21 cellular contexts compared by ENCODE assay signal in genomic region chr11:45853616-45854219, GRCh38. TPM values are rescaled to one million over a fixed set of nuclear protein-coding genes. Genes with fewer than 3 reads are reported as not detected.
DNase-seq lines count a peak whose midpoint lies in the region; ATAC-seq, FAIRE-seq and TF ChIP-seq lines count a peak whose summit lies in the region.
"Had no signal": no experiment of that assay in that cellular context is flagged by ENCODE, and none has a peak within 500 bp of the region (broad histone marks: within the 10 kb centered on the region; RNA-seq: fewer than 3 reads in every experiment).

No MANE protein-coding gene starts in this region.

- no peak for TF ChIP-seq EP300 in HepG2 (IDR thresholded peaks at IDR 0.05; ENCODE audit: low read depth in 2 of 2, low read length in 2 of 2)
- TF ChIP-seq EP300 in HepG2 (CRISPR knock-in tag; IDR thresholded peaks at IDR 0.05; ENCODE audit: borderline replicate concordance) = no peak
- TF ChIP-seq EP300 in transverse colon (IDR thresholded peaks at IDR 0.05; ENCODE audit: low read depth) = no peak

- H3K9me3 ChIP-seq in liver (ENCODE audit: control insufficient read depth in 4 of 4, low read length in 3 of 4) (no peaks in the 10 kb centered on the region), HepG2 (ENCODE audit: low read length) (no peaks in the 10 kb centered on the region), psoas muscle (no peaks in the 10 kb centered on the region), transverse colon (no peaks in the 10 kb centered on the region), upper lobe of right lung (no peaks in the 10 kb centered on the region)
- H3K9me3 ChIP-seq: BLaER1, upper lobe of left lung had no signal

- no peak for FAIRE-seq in HepG2 (lab: Jason Lieb, UNC)
- FAIRE-seq: TTC549 had no signal

- TF ChIP-seq CTCF in liver (IDR thresholded peaks at IDR 0.05; ENCODE audit: low read depth, low read length, missing input control) (no peak), HepG2 (CRISPR knock-in tag; IDR thresholded peaks at IDR 0.05) (no peak), psoas muscle (IDR thresholded peaks at IDR 0.05) (no peak), transverse colon (IDR thresholded peaks at IDR 0.05) (no peak), upper lobe of right lung (IDR thresholded peaks at IDR 0.05) (no peak)

- DNase-seq in HepG2 (ENCODE audit: low spot score) = no peak
- DNase-seq in left ventricle myocardium superior = peak; percentile 83
- peak; percentile 41 to 65 for DNase-seq in psoas muscle
- DNase-seq in transverse colon = no peak
- DNase-seq in LoVo (ENCODE audit: low spot score) = no peak
- no peak for DNase-seq in upper lobe of right lung
- DNase-seq: 8988T; activated CD4-positive, alpha-beta T cell treated with anti-CD3 and anti-CD28 coated beads, Interleukin-2, amount 50 U/mL, for 48 hours; activated naive CD4-positive, alpha-beta T cell treated with anti-CD3 and anti-CD28 coated beads for 36 hours; GF-D8; glutamatergic neuron; stimulated activated CD4-positive, alpha-beta T cell treated with anti-CD3 and anti-CD28 coated beads, Interleukin-4, amount 100 ng/mL, for 24 hours; stimulated activated CD8-positive, alpha-beta memory T cell treated with anti-CD3 and anti-CD28 coated beads, Interleukin-4, amount 100 ng/mL, for 48 hours; upper lobe of left lung had no signal

- POLR2A ChIA-PET in HepG2 (lab: Yijun Ruan, JAX) = no interaction called here

- peaks cover 45% of the 10 kb centered on the region for H3K79me2 ChIP-seq in HepG2 (ENCODE audit: insufficient read depth, low read length)

- H3K4me3 ChIP-seq in liver (ENCODE audit: low read depth in 1 of 3, low read length in 3 of 3) (no peak overlapping the region), HepG2 (replicated peaks in 1 of 3; ENCODE audit: insufficient read depth in 1 of 3, low read depth in 2 of 3, low read length in 3 of 3) (no peak overlapping the region), psoas muscle (no peak overlapping the region), transverse colon (no peak overlapping the region), upper lobe of right lung (no peak overlapping the region)
- H3K4me3 ChIP-seq: BLaER1, upper lobe of left lung had no signal

- intact Hi-C loops in HepG2 (cut with micrococcal nuclease; ENCODE audit: unreplicated experiment) = no loop called here
- intact Hi-C loops in left ventricle myocardium superior (cut with micrococcal nuclease) = no loop called here
- intact Hi-C loops in psoas muscle (cut with DNase I) = no loop called here
- intact Hi-C loops in transverse colon (cut with DNase I; ENCODE audit: low total_unique reads) = no loop called here
- intact Hi-C loops in upper lobe of right lung (cut with DNase I) = no loop called here

- H3K4me1 ChIP-seq in liver (ENCODE audit: control insufficient read depth in 4 of 4, insufficient read depth in 4 of 4, low read length in 3 of 4) (peaks cover 28 to 95% (median 91%) of the 10 kb centered on the region in 4 donors), HepG2 (ENCODE audit: insufficient read depth, low read length) (peaks cover 40% of the 10 kb centered on the region), psoas muscle (peaks cover 97% of the 10 kb centered on the region), transverse colon (peaks cover 39 to 89% (median 59%) of the 10 kb centered on the region in 4 donors), upper lobe of right lung (peaks cover 94% of the 10 kb centered on the region)

- TF ChIP-seq POLR2A in HepG2 (IDR thresholded peaks at IDR 0.05; ENCODE audit: insufficient read depth in 1 of 2, low read depth in 2 of 2, low read length in 2 of 2) (no peak), transverse colon (IDR thresholded peaks at IDR 0.05) (no peak)

- H3K4me2 ChIP-seq in HepG2 (ENCODE audit: low read depth, low read length) = no peak overlapping the region
- H3K4me2 ChIP-seq: BLaER1 had no signal

- H3K27ac ChIP-seq in liver (ENCODE audit: low read depth in 1 of 2, low read length in 2 of 2) (peak overlapping the region in 1 of 2 donors; percentile 4), HepG2 (ENCODE audit: extremely low read length, insufficient read depth, low read length) (no peak overlapping the region), psoas muscle (peak overlapping the region; percentile 96), transverse colon (peak overlapping the region; percentile 76 to 89 (median 83)), upper lobe of right lung (no peak overlapping the region)
- H3K27ac ChIP-seq: BLaER1, HL-60 had no signal

- 41% methylated on average over 5 of the region's 5 CpGs for WGBS in liver
- 94% methylated on average over 5 of the region's 5 CpGs for WGBS in HepG2 (ENCODE audit: low lambda C conversion rate)
- WGBS in psoas muscle, 3 donors = 33 to 55% (median 35%) methylated on average over 5 of the region's 5 CpGs
- 84 to 100% methylated on average over 2 to 5 of the region's 5 CpGs for WGBS in transverse colon (ENCODE audit: low coverage in 1 of 2), 2 donors

- TF ChIP-seq RAD21 in liver (IDR thresholded peaks at IDR 0.05) (no peak), HepG2 (CRISPR knock-in tag; IDR thresholded peaks at IDR 0.05) (no peak)

- H3K9ac ChIP-seq in liver (ENCODE audit: low read depth in 1 of 2, low read length in 2 of 2) (no peak overlapping the region), HepG2 (ENCODE audit: insufficient read depth, low read depth, low read length) (no peak overlapping the region)
- H3K9ac ChIP-seq: BLaER1 had no signal

- no peak overlapping the region for H2AFZ ChIP-seq in HepG2 (ENCODE audit: low read length)

- no peaks in the 10 kb centered on the region for H3K27me3 ChIP-seq in liver (ENCODE audit: control insufficient read depth in 4 of 4, insufficient read depth in 4 of 4, low read length in 3 of 4)
- H3K27me3 ChIP-seq in HepG2 (ENCODE audit: control insufficient read depth in 1 of 2, insufficient read depth in 2 of 2, low read length in 2 of 2) = no peaks in the 10 kb centered on the region
- no peaks in the 10 kb centered on the region for H3K27me3 ChIP-seq in psoas muscle (ENCODE audit: insufficient read depth in 3 of 3, low read length in 2 of 3)
- H3K27me3 ChIP-seq in transverse colon = no peaks in the 10 kb centered on the region
- no peaks in the 10 kb centered on the region for H3K27me3 ChIP-seq in upper lobe of right lung
- H3K27me3 ChIP-seq: BLaER1, upper lobe of left lung had no signal

- in situ Hi-C loops in HepG2 (cut with HindIII; ENCODE audit: extremely low pct_ligation_motif_present, low pct_unique_long_range_greater_than_20kb) (no loop called here), transverse colon (cut with MboI; ENCODE audit: low pct_ligation_motif_present in 1 of 4, low pct_unique_long_range_greater_than_20kb in 1 of 4, low sequenced_read_pairs in 3 of 4) (loop anchor here in 1 of 4 donors (10.0 kb wide), 1 partner anchor 61 kb away; the partner anchor contains the start of gene PEX16)

- CTCF ChIA-PET in HepG2 (lab: Yijun Ruan, JAX; ENCODE audit: low intra/inter-chr PET ratio, low total read pairs) = interaction anchor here (1.4 kb wide), 1 partner anchor 11 kb away, joined by 6 read pairs; no protein-coding TSS in a partner anchor

- H4K20me1 ChIP-seq in HepG2 (ENCODE audit: insufficient read depth, low read length) = peaks cover 34% of the 10 kb centered on the region

- no TSS peak for BruUV-seq in HepG2 (replicated peaks; lab: Mats Ljungman, UMichigan)

- ATAC-seq in HepG2 (no peak), left ventricle myocardium superior (peak; percentile 72), psoas muscle (peak; percentile 41 to 63 (median 49)), GM21723 (IDR thresholded peaks at IDR 0.05; ENCODE audit: unreplicated experiment) (no peak), upper lobe of right lung (no peak)
- ATAC-seq: esophagus mucosa had no signal

- H3K36me3 ChIP-seq in liver (ENCODE audit: control insufficient read depth in 4 of 4, insufficient read depth in 3 of 4, low read depth in 1 of 4, low read length in 3 of 4) (peaks cover 2 to 31% (median 21%) of the 10 kb centered on the region in 4 donors), HepG2 (replicated peaks in 1 of 2; ENCODE audit: control insufficient read depth in 1 of 2, insufficient read depth in 2 of 2, low read length in 2 of 2) (peaks cover 9 to 42% of the 10 kb centered on the region in 2 experiments), psoas muscle (ENCODE audit: insufficient read depth in 1 of 2, low read depth in 1 of 2) (peaks cover 0 to 19% of the 10 kb centered on the region in 2 donors), transverse colon (no peaks in the 10 kb centered on the region), upper lobe of right lung (peaks cover 27% of the 10 kb centered on the region)

RNA-seq across cellular contexts. Expression of gene CRY2, which starts 6.4 kb away (rescaled TPM):
- total RNA-seq in liver = 10 to 100 TPM; 16.7 to 72.9 TPM
- polyA plus RNA-seq in liver = 10 to 100 TPM; 18.2 to 47.9 TPM
- 8.8 and 12.2 TPM in 2 replicates for total RNA-seq in HepG2 (2016; rRNA removed; fragmentation: Illumina TruSeq; extraction: Trizol)
- total RNA-seq in HepG2 (2016; cell fraction: cytosol; rRNA removed; fragmentation: Illumina TruSeq; extraction: Trizol; ENCODE audit: low read depth) = 8.5 and 9.2 TPM in 2 replicates
- total RNA-seq in HepG2 (2016; cell fraction: insoluble cytoplasmic fraction; rRNA removed; fragmentation: Illumina TruSeq; extraction: Trizol) = 7.8 and 11.7 TPM in 2 replicates
- 7.7 and 7.9 TPM in 2 replicates for total RNA-seq in HepG2 (2016; cell fraction: membrane; rRNA removed; fragmentation: Illumina TruSeq; extraction: Trizol)
- 14.4 and 18.4 TPM in 2 replicates for total RNA-seq in HepG2 (2016; cell fraction: nucleus; rRNA removed; fragmentation: Illumina TruSeq; extraction: Trizol)
- 10.0 and 10.1 TPM in 2 replicates for polyA plus RNA-seq in HepG2 (2011; rRNA removed)
- 4.5 and 4.8 TPM in 2 replicates for polyA plus RNA-seq in HepG2 (2011; cell fraction: cytosol; rRNA removed)
- polyA plus RNA-seq in HepG2 (2011; cell fraction: nucleus; rRNA removed) = 42.1 and 49.3 TPM in 2 replicates
- 8.4 and 8.8 TPM in 2 replicates for polyA plus RNA-seq in HepG2 (2012)
- polyA plus RNA-seq in HepG2 (2016; cell fraction: cytosol; fragmentation: Illumina TruSeq; extraction: Trizol; ENCODE audit: low read depth) = 0.70 and 0.83 TPM in 2 replicates
- 6.0 and 7.6 TPM in 2 replicates for polyA plus RNA-seq in HepG2 (2016; cell fraction: insoluble cytoplasmic fraction; fragmentation: Illumina TruSeq; extraction: Trizol; ENCODE audit: low read depth)
- 1.9 and 2.1 TPM in 2 replicates for polyA plus RNA-seq in HepG2 (2016; cell fraction: membrane; fragmentation: Illumina TruSeq; extraction: Trizol; ENCODE audit: low read depth)
- 27.9 and 28.8 TPM in 2 replicates for polyA plus RNA-seq in HepG2 (2016; cell fraction: nucleus; fragmentation: Illumina TruSeq; extraction: Trizol; ENCODE audit: insufficient read depth, low read depth)
- polyA minus RNA-seq in HepG2 (2011; rRNA and poly(A)+ RNA removed; ENCODE audit: low replicate concordance) = 28.6 and 30.6 TPM in 2 replicates
- polyA minus RNA-seq in HepG2 (2011; cell fraction: cytosol; rRNA and poly(A)+ RNA removed) = 7.2 and 7.8 TPM in 2 replicates
- 25.4 and 26.0 TPM in 2 replicates for polyA minus RNA-seq in HepG2 (2011; cell fraction: nucleus; rRNA and poly(A)+ RNA removed)
- 90.1 TPM for total RNA-seq in left ventricle myocardium superior
- total RNA-seq in psoas muscle = 10 to 100 TPM; 28.7 to 64.5 (median 45.5) TPM
- 10 to 100 TPM; 15.4 to 30.7 (median 20.8) TPM for polyA plus RNA-seq in psoas muscle
- total RNA-seq in transverse colon = 10 to 100 TPM; 42.2 to 73.6 (median 50.2) TPM
- total RNA-seq in upper lobe of right lung = 54.2 TPM

RNA-seq across cellular contexts. Expression of gene MAPK8IP1, which starts 31.7 kb away (rescaled TPM):
- 1 to 10 TPM in 1 of 2 donors, under 1 TPM in 1; 0.89 to 1.8 TPM for total RNA-seq in liver
- 1 to 10 TPM in 1 of 2 donors, under 1 TPM in 1; 0.78 to 2.7 TPM for polyA plus RNA-seq in liver
- 3.0 and 4.2 TPM in 2 replicates for total RNA-seq in HepG2 (2016; rRNA removed; fragmentation: Illumina TruSeq; extraction: Trizol)
- 1.8 and 1.9 TPM in 2 replicates for total RNA-seq in HepG2 (2016; cell fraction: cytosol; rRNA removed; fragmentation: Illumina TruSeq; extraction: Trizol; ENCODE audit: low read depth)
- 4.1 and 4.2 TPM in 2 replicates for total RNA-seq in HepG2 (2016; cell fraction: insoluble cytoplasmic fraction; rRNA removed; fragmentation: Illumina TruSeq; extraction: Trizol)
- 4.9 and 5.4 TPM in 2 replicates for total RNA-seq in HepG2 (2016; cell fraction: membrane; rRNA removed; fragmentation: Illumina TruSeq; extraction: Trizol)
- 2.2 and 2.8 TPM in 2 replicates for total RNA-seq in HepG2 (2016; cell fraction: nucleus; rRNA removed; fragmentation: Illumina TruSeq; extraction: Trizol)
- polyA plus RNA-seq in HepG2 (2011; rRNA removed) = 2.2 and 3.1 TPM in 2 replicates
- 2.2 and 3.1 TPM in 2 replicates for polyA plus RNA-seq in HepG2 (2011; cell fraction: cytosol; rRNA removed)
- 5.3 and 6.8 TPM in 2 replicates for polyA plus RNA-seq in HepG2 (2011; cell fraction: nucleus; rRNA removed)
- 1.2 and 1.9 TPM in 2 replicates for polyA plus RNA-seq in HepG2 (2012)
- polyA plus RNA-seq in HepG2 (2016; cell fraction: cytosol; fragmentation: Illumina TruSeq; extraction: Trizol; ENCODE audit: low read depth) = 2.5 and 2.9 TPM in 2 replicates
- polyA plus RNA-seq in HepG2 (2016; cell fraction: insoluble cytoplasmic fraction; fragmentation: Illumina TruSeq; extraction: Trizol; ENCODE audit: low read depth) = 4.7 and 5.0 TPM in 2 replicates
- 5.4 and 6.2 TPM in 2 replicates for polyA plus RNA-seq in HepG2 (2016; cell fraction: membrane; fragmentation: Illumina TruSeq; extraction: Trizol; ENCODE audit: low read depth)
- 5.6 and 7.4 TPM in 2 replicates for polyA plus RNA-seq in HepG2 (2016; cell fraction: nucleus; fragmentation: Illumina TruSeq; extraction: Trizol; ENCODE audit: insufficient read depth, low read depth)
- polyA minus RNA-seq in HepG2 (2011; rRNA and poly(A)+ RNA removed; ENCODE audit: low replicate concordance) = 1.2 and 6.3 TPM in 2 replicates
- polyA minus RNA-seq in HepG2 (2011; cell fraction: cytosol; rRNA and poly(A)+ RNA removed) = 2.4 TPM in 2 replicates
- 1.2 TPM in 2 replicates for polyA minus RNA-seq in HepG2 (2011; cell fraction: nucleus; rRNA and poly(A)+ RNA removed)
- total RNA-seq in left ventricle myocardium superior = 4.4 TPM
- total RNA-seq in psoas muscle = 1 to 10 TPM; 1.3 to 2.6 (median 2.0) TPM
- under 1 TPM; 0.53 to 1.00 (median 0.82) TPM for polyA plus RNA-seq in psoas muscle
- 10 to 100 TPM in 1 of 4 donors, 1 to 10 TPM in 3; 1.9 to 11.1 (median 2.6) TPM for total RNA-seq in transverse colon
- 6.4 TPM for total RNA-seq in upper lobe of right lung

RNA-seq across cellular contexts. Expression of gene SLC35C1, which starts 48.8 kb away (rescaled TPM):
- total RNA-seq in liver = 10 to 100 TPM in 1 of 2 donors, 1 to 10 TPM in 1; 2.5 to 36.5 TPM
- 10 to 100 TPM; 55.8 to 82.0 TPM for polyA plus RNA-seq in liver
- total RNA-seq in HepG2 (2016; rRNA removed; fragmentation: Illumina TruSeq; extraction: Trizol) = 6.1 and 7.0 TPM in 2 replicates
- 2.8 and 3.3 TPM in 2 replicates for total RNA-seq in HepG2 (2016; cell fraction: cytosol; rRNA removed; fragmentation: Illumina TruSeq; extraction: Trizol; ENCODE audit: low read depth)
- 5.8 and 7.5 TPM in 2 replicates for total RNA-seq in HepG2 (2016; cell fraction: insoluble cytoplasmic fraction; rRNA removed; fragmentation: Illumina TruSeq; extraction: Trizol)
- total RNA-seq in HepG2 (2016; cell fraction: membrane; rRNA removed; fragmentation: Illumina TruSeq; extraction: Trizol) = 9.9 and 10.1 TPM in 2 replicates
- total RNA-seq in HepG2 (2016; cell fraction: nucleus; rRNA removed; fragmentation: Illumina TruSeq; extraction: Trizol) = 8.9 and 10.1 TPM in 2 replicates
- 2.6 and 2.9 TPM in 2 replicates for polyA plus RNA-seq in HepG2 (2011; rRNA removed)
- 1.8 and 3.3 TPM in 2 replicates for polyA plus RNA-seq in HepG2 (2011; cell fraction: cytosol; rRNA removed)
- 5.3 and 6.1 TPM in 2 replicates for polyA plus RNA-seq in HepG2 (2011; cell fraction: nucleus; rRNA removed)
- 5.5 and 7.2 TPM in 2 replicates for polyA plus RNA-seq in HepG2 (2012)
- polyA plus RNA-seq in HepG2 (2016; cell fraction: cytosol; fragmentation: Illumina TruSeq; extraction: Trizol; ENCODE audit: low read depth) = 4.4 and 5.2 TPM in 2 replicates
- polyA plus RNA-seq in HepG2 (2016; cell fraction: insoluble cytoplasmic fraction; fragmentation: Illumina TruSeq; extraction: Trizol; ENCODE audit: low read depth) = 8.6 and 9.4 TPM in 2 replicates
- polyA plus RNA-seq in HepG2 (2016; cell fraction: membrane; fragmentation: Illumina TruSeq; extraction: Trizol; ENCODE audit: low read depth) = 10.8 and 11.1 TPM in 2 replicates
- 11.8 and 12.4 TPM in 2 replicates for polyA plus RNA-seq in HepG2 (2016; cell fraction: nucleus; fragmentation: Illumina TruSeq; extraction: Trizol; ENCODE audit: insufficient read depth, low read depth)
- 22.9 and 26.1 TPM in 2 replicates for polyA minus RNA-seq in HepG2 (2011; rRNA and poly(A)+ RNA removed; ENCODE audit: low replicate concordance)
- 6.5 and 8.0 TPM in 2 replicates for polyA minus RNA-seq in HepG2 (2011; cell fraction: cytosol; rRNA and poly(A)+ RNA removed)
- polyA minus RNA-seq in HepG2 (2011; cell fraction: nucleus; rRNA and poly(A)+ RNA removed) = 3.4 and 5.5 TPM in 2 replicates
- 5.1 TPM for total RNA-seq in left ventricle myocardium superior
- 1 to 10 TPM; 5.3 to 8.7 (median 6.9) TPM for total RNA-seq in psoas muscle
- 10 to 100 TPM in 2 of 3 donors, 1 to 10 TPM in 1; 6.7 to 11.8 (median 10.1) TPM for polyA plus RNA-seq in psoas muscle
- 10 to 100 TPM; 28.8 to 62.3 (median 44.4) TPM for total RNA-seq in transverse colon
- 25.1 TPM for total RNA-seq in upper lobe of right lung

RNA-seq across cellular contexts. Expression of gene FREY1, which starts 53.4 kb away (rescaled TPM):
- total RNA-seq in liver (1 to 10 TPM in 1 of 2 donors, under 1 TPM in 1; 0.75 to 2.1 TPM), HepG2 (2016; rRNA removed; fragmentation: Illumina TruSeq; extraction: Trizol) (0.73 TPM in 1 of 2 replicates, not detected in the other), left ventricle myocardium superior (0.52 TPM), psoas muscle (under 1 TPM in 2 of 4 donors, not detected in 2; 0.37 to 0.56 TPM), transverse colon (1 to 10 TPM in 1 of 4 donors, under 1 TPM in 1, not detected in 2; 0.82 to 2.7 TPM), upper lobe of right lung (0.75 TPM)
- polyA plus RNA-seq in liver (under 1 TPM in 1 of 2 donors, not detected in 1; 0.18 TPM), HepG2 (2011; rRNA removed) (0.22 and 0.44 TPM in 2 replicates), psoas muscle (under 1 TPM in 1 of 3 donors, not detected in 2; 0.14 TPM)
- total RNA-seq in HepG2 (2016; cell fraction: cytosol; rRNA removed; fragmentation: Illumina TruSeq; extraction: Trizol; ENCODE audit: low read depth) = not detected in 2 replicates
- 0.27 and 0.52 TPM in 2 replicates for total RNA-seq in HepG2 (2016; cell fraction: insoluble cytoplasmic fraction; rRNA removed; fragmentation: Illumina TruSeq; extraction: Trizol)
- not detected in 2 replicates for total RNA-seq in HepG2 (2016; cell fraction: membrane; rRNA removed; fragmentation: Illumina TruSeq; extraction: Trizol)
- 1.3 TPM in 1 of 2 replicates, not detected in the other for total RNA-seq in HepG2 (2016; cell fraction: nucleus; rRNA removed; fragmentation: Illumina TruSeq; extraction: Trizol)
- not detected in 2 replicates for polyA plus RNA-seq in HepG2 (2011; cell fraction: cytosol; rRNA removed)
- 2.4 and 5.3 TPM in 2 replicates for polyA plus RNA-seq in HepG2 (2011; cell fraction: nucleus; rRNA removed)
- 0.27 TPM in 1 of 2 replicates, not detected in the other for polyA plus RNA-seq in HepG2 (2012)
- not detected in 2 replicates for polyA plus RNA-seq in HepG2 (2016; cell fraction: cytosol; fragmentation: Illumina TruSeq; extraction: Trizol; ENCODE audit: low read depth)
- polyA plus RNA-seq in HepG2 (2016; cell fraction: insoluble cytoplasmic fraction; fragmentation: Illumina TruSeq; extraction: Trizol; ENCODE audit: low read depth) = not detected in 2 replicates
- not detected in 2 replicates for polyA plus RNA-seq in HepG2 (2016; cell fraction: membrane; fragmentation: Illumina TruSeq; extraction: Trizol; ENCODE audit: low read depth)
- polyA plus RNA-seq in HepG2 (2016; cell fraction: nucleus; fragmentation: Illumina TruSeq; extraction: Trizol; ENCODE audit: insufficient read depth, low read depth) = not detected in 2 replicates
- 4.0 and 13.4 TPM in 2 replicates for polyA minus RNA-seq in HepG2 (2011; rRNA and poly(A)+ RNA removed; ENCODE audit: low replicate concordance)
- not detected in 2 replicates for polyA minus RNA-seq in HepG2 (2011; cell fraction: cytosol; rRNA and poly(A)+ RNA removed)
- polyA minus RNA-seq in HepG2 (2011; cell fraction: nucleus; rRNA and poly(A)+ RNA removed) = 7.2 and 7.8 TPM in 2 replicates
- total RNA-seq: RPMI7951 had no signal

Comparison
In these comparisons a context has a peak if more than half of its experiments do, and no peak if none do; other contexts are left out.
1. H3K27ac ChIP-seq: peak in psoas muscle (single experiment) and transverse colon (4 of 4); none in HepG2 (single experiment) and upper lobe of right lung (single experiment).
2. ATAC-seq: peak in left ventricle myocardium superior (single experiment) and psoas muscle (4 of 4); none in HepG2 (single experiment), GM21723 (single experiment) and upper lobe of right lung (single experiment).
3. DNase-seq: peak in left ventricle myocardium superior (single experiment) and psoas muscle (2 of 2); none in HepG2 (single experiment), transverse colon (single experiment), LoVo (single experiment) and upper lobe of right lung (single experiment).